14 cellular contexts compared by ENCODE assay signal in genomic region chr1:22529901-22530621, GRCh38. TPM values are rescaled to one million over a fixed set of nuclear protein-coding genes. Genes with fewer than 3 reads are reported as not detected.
DNase-seq lines count a peak whose midpoint lies in the region; ATAC-seq and TF ChIP-seq lines count a peak whose summit lies in the region.
"Had no signal": no experiment of that assay in that cellular context is flagged by ENCODE, and none has a peak within 500 bp of the region (broad histone marks: within the 10 kb centered on the region; RNA-seq: fewer than 3 reads in every experiment).

No MANE protein-coding gene starts in this region.

- H3K27ac Mint-ChIP-seq in activated T-helper 17 cell treated with anti-CD3 and anti-CD28 coated beads, Interleukin-2, amount 50 U/mL, for 72 hours = peak overlapping the region; percentile 2

- H3K27me3 Mint-ChIP-seq in activated T-helper 17 cell treated with anti-CD3 and anti-CD28 coated beads, Interleukin-2, amount 50 U/mL, for 72 hours = no peaks in the 10 kb centered on the region
- no peaks in the 10 kb centered on the region for H3K27me3 Mint-ChIP-seq in activated T-cell treated with anti-CD3 and anti-CD28 coated beads, Interleukin-2, amount 50 U/mL, for 4 hours (ENCODE audit: low read depth)
- H3K27me3 Mint-ChIP-seq: CD4-positive, alpha-beta memory T cell had no signal

- TF ChIP-seq EP300 in gastroesophageal sphincter (IDR thresholded peaks at IDR 0.05) = no peak

- H3K27ac ChIP-seq in gastroesophageal sphincter = peak overlapping the region; percentile 12 to 75 (median 68)
- H3K27ac ChIP-seq: parathyroid adenoma had no signal

- no peaks in the 10 kb centered on the region for H3K9me3 ChIP-seq in gastroesophageal sphincter

- no peak overlapping the region for H3K4me3 Mint-ChIP-seq in activated T-helper 17 cell treated with anti-CD3 and anti-CD28 coated beads, Interleukin-2, amount 50 U/mL, for 72 hours
- no peak overlapping the region for H3K4me3 Mint-ChIP-seq in activated T-cell treated with anti-CD3 and anti-CD28 coated beads, Interleukin-2, amount 50 U/mL, for 4 hours
- H3K4me3 Mint-ChIP-seq: CD4-positive, alpha-beta memory T cell had no signal

- peaks cover 40% of the 10 kb centered on the region for H3K36me3 Mint-ChIP-seq in activated T-helper 17 cell treated with anti-CD3 and anti-CD28 coated beads, Interleukin-2, amount 50 U/mL, for 72 hours (ENCODE audit: low read depth)
- peaks cover 27% of the 10 kb centered on the region for H3K36me3 Mint-ChIP-seq in activated T-cell treated with anti-CD3 and anti-CD28 coated beads, Interleukin-2, amount 50 U/mL, for 4 hours (ENCODE audit: insufficient read depth)

- no peak for TF ChIP-seq POLR2A in gastroesophageal sphincter (IDR thresholded peaks at IDR 0.05)

- H3K36me3 ChIP-seq in gastroesophageal sphincter = peaks cover 0 to 26% of the 10 kb centered on the region in 2 donors

- intact Hi-C loops in posterior vena cava (cut with DNase I) = loop anchor here (10.0 kb wide), 2 partner anchors 105 to 115 kb away; partner anchors contain the start of genes C1QA (in 1 of the 2) and C1QC (in 1 of the 2)

- peaks cover 5 to 46% (median 25%) of the 10 kb centered on the region in 3 donors for H3K4me1 ChIP-seq in gastroesophageal sphincter
- H3K4me1 ChIP-seq: parathyroid adenoma had no signal

- 20 to 31% methylated on average over 8 to 12 of the region's 12 CpGs for WGBS in gastroesophageal sphincter (ENCODE audit: low coverage in 1 of 2), 2 donors

- no peak overlapping the region for H3K4me3 ChIP-seq in gastroesophageal sphincter
- H3K4me3 ChIP-seq: dorsolateral prefrontal cortex had no signal

- TF ChIP-seq CTCF in gastroesophageal sphincter (IDR thresholded peaks at IDR 0.05) = no peak

- no peak for ATAC-seq in activated T-helper 17 cell treated with anti-CD3 and anti-CD28 coated beads, Interleukin-2, amount 50 U/mL, for 72 hours (replicated peaks)
- ATAC-seq in gastroesophageal sphincter = peak; percentile 48
- no peak for ATAC-seq in activated T-cell treated with anti-CD3 and anti-CD28 coated beads, Interleukin-2, amount 50 U/mL, for 4 hours
- ATAC-seq: activated CD4-positive, CD25-positive, alpha-beta regulatory T cell treated with anti-CD3 and anti-CD28 coated beads, Interleukin-2, amount 50 U/mL, for 24 hours had no signal

- peak; percentile 45 for DNase-seq in Daoy (ENCODE audit: low read depth)
- DNase-seq in posterior vena cava (ENCODE audit: low spot score) = peak; percentile 81
- no peak for DNase-seq in activated CD8-positive, alpha-beta memory T cell treated with anti-CD3 and anti-CD28 coated beads, Interleukin-2, amount 50 U/mL, for 4 hours
- no peak for DNase-seq in activated T-cell treated with anti-CD3 and anti-CD28 coated beads, Interleukin-2, amount 50 U/mL, for 4 hours
- DNase-seq in activated naive CD4-positive, alpha-beta T cell treated with anti-CD3 and anti-CD28 coated beads, Interleukin-2, amount 50 U/mL, for 16 hours = no peak
- DNase-seq in stimulated activated naive CD4-positive, alpha-beta T cell treated with Interleukin-2 at 50 U/mL for 16 hours (lab: John Stamatoyannopoulos, UW) = no peak
- DNase-seq: CD4-positive, alpha-beta memory T cell; NCI-H2171 treated with DMSO at 0.1 percent for 48 hours; SHP77 treated with DMSO at 0.1 percent for 48 hours had no signal

- H3K9me3 Mint-ChIP-seq in activated T-helper 17 cell treated with anti-CD3 and anti-CD28 coated beads, Interleukin-2, amount 50 U/mL, for 72 hours = no peaks in the 10 kb centered on the region
- no peaks in the 10 kb centered on the region for H3K9me3 Mint-ChIP-seq in activated T-cell treated with anti-CD3 and anti-CD28 coated beads, Interleukin-2, amount 50 U/mL, for 4 hours
- H3K9me3 Mint-ChIP-seq: CD4-positive, alpha-beta memory T cell had no signal

- no peaks in the 10 kb centered on the region for H3K4me1 Mint-ChIP-seq in activated T-helper 17 cell treated with anti-CD3 and anti-CD28 coated beads, Interleukin-2, amount 50 U/mL, for 72 hours
- no peaks in the 10 kb centered on the region for H3K4me1 Mint-ChIP-seq in activated T-cell treated with anti-CD3 and anti-CD28 coated beads, Interleukin-2, amount 50 U/mL, for 4 hours (ENCODE audit: low read depth)

- no peaks in the 10 kb centered on the region for H3K27me3 ChIP-seq in gastroesophageal sphincter
- H3K27me3 ChIP-seq: dorsolateral prefrontal cortex had no signal

RNA-seq across cellular contexts. Expression of gene EPHA8, which starts 33.2 kb away (rescaled TPM):
- total RNA-seq in Daoy (2014; rRNA removed; shearing (Covaris generic)) = not detected in 2 replicates
- total RNA-seq in activated T-helper 17 cell treated with anti-CD3 and anti-CD28 coated beads, Interleukin-2, amount 50 U/mL, for 72 hours = not detected
- total RNA-seq in gastroesophageal sphincter (under 1 TPM in 3 of 4 donors, not detected in 1; 0.08 to 0.37 (median 0.13) TPM), posterior vena cava (not detected)
- total RNA-seq in activated T-cell treated with anti-CD3 and anti-CD28 coated beads, Interleukin-2, amount 50 U/mL, for 4 hours = not detected
- total RNA-seq: CD4-positive, alpha-beta memory T cell had no signal

Comparison
In these comparisons a context has a peak if more than half of its experiments do, and no peak if none do; other contexts are left out.
1. DNase-seq: peak in Daoy (single experiment) and posterior vena cava (single experiment); none in activated CD8-positive, alpha-beta memory T cell treated with anti-CD3 and anti-CD28 coated beads, Interleukin-2, amount 50 U/mL, for 4 hours (single experiment), activated T-cell treated with anti-CD3 and anti-CD28 coated beads, Interleukin-2, amount 50 U/mL, for 4 hours (single experiment), activated naive CD4-positive, alpha-beta T cell treated with anti-CD3 and anti-CD28 coated beads, Interleukin-2, amount 50 U/mL, for 16 hours (single experiment) and stimulated activated naive CD4-positive, alpha-beta T cell treated with Interleukin-2 at 50 U/mL for 16 hours (single experiment).